In the genomic region with DNA sequence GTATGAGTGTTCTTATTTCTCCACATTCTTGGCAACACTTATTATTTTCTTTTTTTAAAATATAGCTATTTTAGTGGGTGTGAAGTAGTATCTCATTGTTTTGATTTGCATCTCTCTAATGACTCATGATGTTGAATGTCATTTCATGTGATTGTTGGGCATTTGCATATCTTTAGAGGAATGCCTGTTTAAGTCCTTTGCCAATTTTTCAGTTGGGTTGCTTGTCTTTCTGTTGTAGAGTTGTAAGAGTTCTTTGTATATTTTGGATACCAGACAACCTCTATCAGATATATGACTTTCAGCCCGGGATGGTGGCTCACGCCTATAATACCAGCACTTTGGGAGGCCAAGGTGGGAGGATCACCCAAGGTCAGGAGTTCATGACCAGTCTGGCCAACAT, we compare ENCODE assay signal across 29 cellular contexts. TPM values are rescaled to one million over a fixed set of nuclear protein-coding genes. Genes with fewer than 3 reads are reported as not detected.
DNase-seq lines count a peak whose midpoint lies in the region; ATAC-seq, FAIRE-seq and TF ChIP-seq lines count a peak whose summit lies in the region.
"Had no signal": no experiment of that assay in that cellular context is flagged by ENCODE, and none has a peak within 500 bp of the region (broad histone marks: within the 10 kb centered on the region; RNA-seq: fewer than 3 reads in every experiment).

No MANE protein-coding gene starts in this region.

- H3K27me3 ChIP-seq in K562 (ENCODE audit: control insufficient read depth in 2 of 2, insufficient read depth in 2 of 2, low read length in 2 of 2) = peaks cover 5 to 9% of the 10 kb centered on the region in 2 experiments; a peak in 3 of 5 replicates
- H3K27me3 ChIP-seq: SJSA1 had no signal

- H3K27ac ChIP-seq in K562 (ENCODE audit: extremely low read depth, low read depth, low read length) = no peak overlapping the region
- H3K27ac ChIP-seq: A549, C4-2B, heart right ventricle, HL-60, left lung, parathyroid adenoma, SJSA1, upper lobe of right lung had no signal

- no peak overlapping the region for H3K9ac ChIP-seq in K562 (ENCODE audit: insufficient read depth in 1 of 2, low read depth in 2 of 2, low read length in 2 of 2)
- H3K9ac ChIP-seq: parathyroid adenoma had no signal

- peaks cover 0 to 9% of the 10 kb centered on the region in 2 experiments; a peak in 1 of 5 replicates for H3K4me1 ChIP-seq in K562 (replicated peaks in 1 of 2; ENCODE audit: control insufficient read depth in 2 of 2, insufficient read depth in 2 of 2, low read length in 2 of 2)
- H3K4me1 ChIP-seq: A549, left lung, parathyroid adenoma, upper lobe of right lung had no signal

- ATAC-seq in K562 (no peak), GM19452 (IDR thresholded peaks at IDR 0.05; ENCODE audit: unreplicated experiment) (no peak)
- ATAC-seq: A549; activated CD4-positive, alpha-beta T cell treated with anti-CD3 and anti-CD28 coated beads for 36 hours; activated T-cell treated with anti-CD3 and anti-CD28 coated beads, Interleukin-2, amount 50 U/mL, for 72 hours; heart right ventricle; left lung; sciatic nerve; upper lobe of right lung had no signal

- H4K20me1 ChIP-seq in K562 (replicated peaks; ENCODE audit: control insufficient read depth, insufficient read depth, low read length) = no peaks in the 10 kb centered on the region

- TF ChIP-seq EP300 in K562 (IDR thresholded peaks at IDR 0.05; ENCODE audit: low read length) = no peak

- POLR2A ChIA-PET in AG04449 (lab: Yijun Ruan, JAX) = no interaction called here
- POLR2A ChIA-PET in K562 (lab: Yijun Ruan, JAX) = no interaction called here

- in situ Hi-C loops in K562 (cut with MboI) = no loop called here

- H3K4me3 Mint-ChIP-seq in HFFc6 = no peak overlapping the region
- H3K4me3 Mint-ChIP-seq: activated CD4-positive, alpha-beta T cell treated with anti-CD3 and anti-CD28 coated beads for 36 hours; activated naive CD4-positive, alpha-beta T cell treated with anti-CD3 and anti-CD28 coated beads, Interleukin-2, amount 10 ng/mL, durations not matched to agents 7 days and 5 days; activated T-cell treated with anti-CD3 and anti-CD28 coated beads, Interleukin-2, amount 50 U/mL, for 72 hours; nephron progenitor cell had no signal

- H3K4me3 ChIP-seq in AG04449 (ENCODE audit: low read depth, low read length) (no peak overlapping the region), K562 (no peak overlapping the region)
- H3K4me3 ChIP-seq: A549, heart right ventricle, left lung, SJSA1, upper lobe of right lung had no signal

- H2AFZ ChIP-seq in K562 (ENCODE audit: low read depth, low read length) = no peak overlapping the region
- H2AFZ ChIP-seq: parathyroid adenoma had no signal

- H3K9me3 Mint-ChIP-seq in HFFc6 = no peaks in the 10 kb centered on the region
- H3K9me3 Mint-ChIP-seq: activated naive CD4-positive, alpha-beta T cell treated with anti-CD3 and anti-CD28 coated beads, Interleukin-2, amount 10 ng/mL, durations not matched to agents 7 days and 5 days; activated T-cell treated with anti-CD3 and anti-CD28 coated beads, Interleukin-2, amount 50 U/mL, for 72 hours; nephron progenitor cell had no signal

- intact Hi-C loops in K562 (cut with micrococcal nuclease) = no loop called here

- CTCF ChIA-PET in AG04449 (lab: Yijun Ruan, JAX) (no interaction called here), K562 (lab: Yijun Ruan, JAX; ENCODE audit: low intra/inter-chr PET ratio) (interaction anchor here (0.5 kb wide), 1 partner anchor 250 kb away, joined by 3 read pairs; no protein-coding TSS in a partner anchor)

- H3K27me3 Mint-ChIP-seq in HFFc6 (ENCODE audit: insufficient read depth) = peaks cover 3% of the 10 kb centered on the region

- no peak for TF ChIP-seq RAD21 in K562 (CRISPR knock-in tag; conservative IDR thresholded peaks at IDR 0.05 in 1 of 2, IDR thresholded peaks at IDR 0.05 in 1 of 2)

- H3K79me2 ChIP-seq in K562 (ENCODE audit: control insufficient read depth, insufficient read depth, low read length) = no peaks in the 10 kb centered on the region
- H3K79me2 ChIP-seq: parathyroid adenoma had no signal

- H3K4me2 ChIP-seq in K562 (ENCODE audit: insufficient read depth, low read length) = no peak overlapping the region
- H3K4me2 ChIP-seq: A549 had no signal

- no peaks in the 10 kb centered on the region for H3K36me3 ChIP-seq in K562 (ENCODE audit: control insufficient read depth, insufficient read depth, low read length)
- H3K36me3 ChIP-seq: heart right ventricle, left lung, SJSA1, upper lobe of right lung had no signal

- H3K27ac Mint-ChIP-seq in HFFc6 = no peak overlapping the region
- H3K27ac Mint-ChIP-seq: activated CD4-positive, alpha-beta T cell treated with anti-CD3 and anti-CD28 coated beads for 36 hours; activated naive CD4-positive, alpha-beta T cell treated with anti-CD3 and anti-CD28 coated beads, Interleukin-2, amount 10 ng/mL, durations not matched to agents 7 days and 5 days; activated T-cell treated with anti-CD3 and anti-CD28 coated beads, Interleukin-2, amount 50 U/mL, for 72 hours; nephron progenitor cell had no signal

- TF ChIP-seq CTCF in AG04449 (IDR thresholded peaks at IDR 0.05; ENCODE audit: insufficient read depth, low read length, missing control alignments) = no peak
- no peak for TF ChIP-seq CTCF in HFFc6 (IDR thresholded peaks at IDR 0.05)
- no peak for TF ChIP-seq CTCF in K562 (IDR thresholded peaks at IDR 0.05 in 2 of 3, conservative IDR thresholded peaks at IDR 0.05 in 1 of 3; ENCODE audit: insufficient read depth in 2 of 3, low read depth in 1 of 3, low read length in 3 of 3)

- no peaks in the 10 kb centered on the region for H3K36me3 Mint-ChIP-seq in HFFc6 (ENCODE audit: low read depth)
- H3K36me3 Mint-ChIP-seq: activated naive CD4-positive, alpha-beta T cell treated with anti-CD3 and anti-CD28 coated beads, Interleukin-2, amount 10 ng/mL, durations not matched to agents 7 days and 5 days had no signal

- H3K9me1 ChIP-seq in K562 (ENCODE audit: control insufficient read depth, insufficient read depth, low read length) = no peaks in the 10 kb centered on the region

- DNase-seq in AG04449 (ENCODE audit: low read depth, low spot score) = peak; percentile 59
- DNase-seq in HFFc6 = peak; percentile 19
- DNase-seq in K562 (ENCODE audit: extremely low read depth in 1 of 4, low spot score in 3 of 4) = no peak
- DNase-seq in fibroblast of the conjunctiva (ENCODE audit: low read depth) = peak; percentile 52
- DNase-seq in ecto neural progenitor cell (ENCODE audit: low spot score) = no peak
- DNase-seq in DMS79 (lab: John Stamatoyannopoulos, UW) = no peak
- no peak for DNase-seq in activated CD8-positive, alpha-beta memory T cell treated with anti-CD3 and anti-CD28 coated beads for 24 hours
- DNase-seq: activated CD4-positive, alpha-beta T cell treated with anti-CD3 and anti-CD28 coated beads for 36 hours; activated naive CD4-positive, alpha-beta T cell treated with anti-CD3 and anti-CD28 coated beads, Interleukin-2, amount 10 ng/mL, durations not matched to agents 7 days and 5 days; activated T-cell treated with anti-CD3 and anti-CD28 coated beads, Interleukin-2, amount 50 U/mL, for 72 hours; heart right ventricle; left lung; NCI-H146; NCI-H524 treated with DMSO at 0.1 percent for 48 hours; nephron progenitor cell; stimulated activated CD8-positive, alpha-beta memory T cell treated with anti-CD3 and anti-CD28 coated beads, Interleukin-4, amount 100 ng/mL, for 48 hours; upper lobe of right lung had no signal

- FAIRE-seq in K562 (lab: Jason Lieb, UNC) = no peak
- FAIRE-seq: A549, colon, RCC 7860 had no signal

- no TSS peak for BruUV-seq in K562 (replicated peaks; lab: Mats Ljungman, UMichigan)

- peaks cover 31% of the 10 kb centered on the region for H3K4me1 Mint-ChIP-seq in HFFc6 (ENCODE audit: low read depth)

- WGBS in K562 (ENCODE audit: insufficient coverage, low coverage, missing lambda C conversion rate) = 4% methylated on average over 2 of the region's 2 CpGs

- H3K9me3 ChIP-seq in K562 (replicated peaks; ENCODE audit: control insufficient read depth, insufficient read depth, low read depth, low read length) = no peaks in the 10 kb centered on the region
- H3K9me3 ChIP-seq: A549, heart right ventricle, left lung, SJSA1, upper lobe of right lung had no signal

- TF ChIP-seq POLR2A in K562 (conservative IDR thresholded peaks at IDR 0.05) = no peak

TF ChIP-seq in K562, 482 proteins besides CTCF, POLR2A, EP300 and RAD21 (continues in another document):
- TF ChIP-seq ZNF324 (CRISPR knock-in tag; IDR thresholded peaks at IDR 0.05) (no peak), ZNF133 (CRISPR knock-in tag; IDR thresholded peaks at IDR 0.05) (no peak)
- TF ChIP-seq, protein P1, sequence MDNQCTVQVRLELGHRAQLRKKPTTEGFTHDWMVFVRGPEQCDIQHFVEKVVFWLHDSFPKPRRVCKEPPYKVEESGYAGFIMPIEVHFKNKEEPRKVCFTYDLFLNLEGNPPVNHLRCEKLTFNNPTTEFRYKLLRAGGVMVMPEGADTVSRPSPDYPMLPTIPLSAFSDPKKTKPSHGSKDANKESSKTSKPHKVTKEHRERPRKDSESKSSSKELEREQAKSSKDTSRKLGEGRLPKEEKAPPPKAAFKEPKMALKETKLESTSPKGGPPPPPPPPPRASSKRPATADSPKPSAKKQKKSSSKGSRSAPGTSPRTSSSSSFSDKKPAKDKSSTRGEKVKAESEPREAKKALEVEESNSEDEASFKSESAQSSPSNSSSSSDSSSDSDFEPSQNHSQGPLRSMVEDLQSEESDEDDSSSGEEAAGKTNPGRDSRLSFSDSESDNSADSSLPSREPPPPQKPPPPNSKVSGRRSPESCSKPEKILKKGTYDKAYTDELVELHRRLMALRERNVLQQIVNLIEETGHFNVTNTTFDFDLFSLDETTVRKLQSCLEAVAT (IDR thresholded peaks at IDR 0.05) = no peak

RNA-seq across cellular contexts. Expression of a gene that starts 5.1 kb away (rescaled TPM):
- total RNA-seq in HFFc6 (2021; fragmentation: NEBNext Ultra II Directional; extraction: Animal tissue kit (Norgen Biotek cat#: 25700)) = 10 to 100 TPM; 15.4 to 24.1 (median 21.2) TPM
- 1.4 and 4.2 TPM in 2 replicates for total RNA-seq in K562 (2011; cell fraction: chromatin; rRNA removed; ENCODE audit: low replicate concordance)
- total RNA-seq in K562 (2011; cell fraction: nucleolus; rRNA removed) = 1.7 and 2.3 TPM in 2 replicates
- 3.5 and 5.3 TPM in 2 replicates for total RNA-seq in K562 (2011; cell fraction: nucleoplasm; rRNA removed)
- total RNA-seq in K562 (2014; rRNA removed) = 5.0 and 6.4 TPM in 2 replicates
- total RNA-seq in K562 (2014; rRNA removed; fragmentation: Illumina TruSeq; extraction: Trizol) = 5.6 and 5.9 TPM in 2 replicates
- 4.6 and 5.3 TPM in 2 replicates for total RNA-seq in K562 (2015; rRNA removed; fragmentation: Illumina TruSeq; extraction: Trizol)
- total RNA-seq in K562 (2021) = 4.0 and 4.8 TPM in 2 replicates
- polyA plus RNA-seq in K562 (2011; rRNA removed) = 1.0 and 11.8 TPM in 2 replicates
- polyA plus RNA-seq in K562 (2011; cell fraction: cytosol; rRNA removed) = 0.52 and 3.7 TPM in 2 replicates
- 0.31 and 3.0 TPM in 2 replicates for polyA plus RNA-seq in K562 (2011; cell fraction: nucleus; rRNA removed)
- polyA plus RNA-seq in K562 (2012) = 6.1 and 10.2 TPM in 2 replicates
- polyA plus RNA-seq in K562 (2014; fragmentation: Illumina TruSeq; extraction: Trizol) = 10.2 and 11.5 TPM in 2 replicates
- 1 to 10 TPM; 4.0 to 5.4 TPM for polyA plus RNA-seq in K562 (2014; fragmentation: Nextera tagmentation; extraction: Ambion mirVana)
- polyA plus RNA-seq in K562 (2014; rRNA removed) = 8.3 TPM in 2 replicates
- polyA minus RNA-seq in K562 (2011; rRNA and poly(A)+ RNA removed) = 0.24 and 4.8 TPM in 2 replicates
- polyA minus RNA-seq in K562 (2011; cell fraction: cytosol; rRNA and poly(A)+ RNA removed) = 1.2 TPM in 1 of 2 replicates, not detected in the other
- polyA minus RNA-seq in K562 (2011; cell fraction: nucleus; rRNA and poly(A)+ RNA removed) = 0.94 TPM in 1 of 2 replicates, not detected in the other
- total RNA-seq: activated CD4-positive, alpha-beta T cell treated with anti-CD3 and anti-CD28 coated beads for 36 hours; activated CD8-positive, alpha-beta memory T cell treated with anti-CD3 and anti-CD28 coated beads for 36 hours; activated T-cell treated with anti-CD3 and anti-CD28 coated beads, Interleukin-2, amount 50 U/mL, for 72 hours; mononuclear cell; T-helper 1 cell treated with Interleukin-12 subunit alpha and Interleukin-12 subunit beta and Interleukin-4 antibody, amounts not matched to agents 30 ng/mL and 1 ng/mL, for 36 hours had no signal

Comparison
In these comparisons a context has a peak if more than half of its experiments do, and no peak if none do; other contexts are left out.
1. DNase-seq: peak in AG04449 (single experiment), HFFc6 (single experiment) and fibroblast of the conjunctiva (single experiment); none in K562 (0 of 4), ecto neural progenitor cell (single experiment), DMS79 (single experiment) and activated CD8-positive, alpha-beta memory T cell treated with anti-CD3 and anti-CD28 coated beads for 24 hours (single experiment).